In genomic region chr19:6005321-6006069, GRCh38 we compare ENCODE assay signal across 2 cellular contexts.
TF ChIP-seq lines count a peak whose summit lies in the region.

No MANE protein-coding gene starts in this region.

TF ChIP-seq in SK-N-SH, 30 proteins besides CTCF, POLR2A, EP300 and RAD21 (continued from another document):
- no peak for TF ChIP-seq USF1 (IDR thresholded peaks at IDR 0.05; ENCODE audit: borderline replicate concordance, low read depth)
- TF ChIP-seq JUND (IDR thresholded peaks at IDR 0.05), result no peak
- no peak for TF ChIP-seq TAF1 (IDR thresholded peaks at IDR 0.05; ENCODE audit: borderline replicate concordance, low read depth, low read length)
- TF ChIP-seq SMC3 (IDR thresholded peaks at IDR 0.05; ENCODE audit: low read depth, low read length), result no peak
- TF ChIP-seq, protein P1, sequence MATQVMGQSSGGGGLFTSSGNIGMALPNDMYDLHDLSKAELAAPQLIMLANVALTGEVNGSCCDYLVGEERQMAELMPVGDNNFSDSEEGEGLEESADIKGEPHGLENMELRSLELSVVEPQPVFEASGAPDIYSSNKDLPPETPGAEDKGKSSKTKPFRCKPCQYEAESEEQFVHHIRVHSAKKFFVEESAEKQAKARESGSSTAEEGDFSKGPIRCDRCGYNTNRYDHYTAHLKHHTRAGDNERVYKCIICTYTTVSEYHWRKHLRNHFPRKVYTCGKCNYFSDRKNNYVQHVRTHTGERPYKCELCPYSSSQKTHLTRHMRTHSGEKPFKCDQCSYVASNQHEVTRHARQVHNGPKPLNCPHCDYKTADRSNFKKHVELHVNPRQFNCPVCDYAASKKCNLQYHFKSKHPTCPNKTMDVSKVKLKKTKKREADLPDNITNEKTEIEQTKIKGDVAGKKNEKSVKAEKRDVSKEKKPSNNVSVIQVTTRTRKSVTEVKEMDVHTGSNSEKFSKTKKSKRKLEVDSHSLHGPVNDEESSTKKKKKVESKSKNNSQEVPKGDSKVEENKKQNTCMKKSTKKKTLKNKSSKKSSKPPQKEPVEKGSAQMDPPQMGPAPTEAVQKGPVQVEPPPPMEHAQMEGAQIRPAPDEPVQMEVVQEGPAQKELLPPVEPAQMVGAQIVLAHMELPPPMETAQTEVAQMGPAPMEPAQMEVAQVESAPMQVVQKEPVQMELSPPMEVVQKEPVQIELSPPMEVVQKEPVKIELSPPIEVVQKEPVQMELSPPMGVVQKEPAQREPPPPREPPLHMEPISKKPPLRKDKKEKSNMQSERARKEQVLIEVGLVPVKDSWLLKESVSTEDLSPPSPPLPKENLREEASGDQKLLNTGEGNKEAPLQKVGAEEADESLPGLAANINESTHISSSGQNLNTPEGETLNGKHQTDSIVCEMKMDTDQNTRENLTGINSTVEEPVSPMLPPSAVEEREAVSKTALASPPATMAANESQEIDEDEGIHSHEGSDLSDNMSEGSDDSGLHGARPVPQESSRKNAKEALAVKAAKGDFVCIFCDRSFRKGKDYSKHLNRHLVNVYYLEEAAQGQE (IDR thresholded peaks at IDR 0.05; ENCODE audit: low read depth, low read length), result no peak
- TF ChIP-seq MEF2A (IDR thresholded peaks at IDR 0.05; ENCODE audit: borderline replicate concordance, low read depth), result no peak
- TF ChIP-seq, protein P2, sequence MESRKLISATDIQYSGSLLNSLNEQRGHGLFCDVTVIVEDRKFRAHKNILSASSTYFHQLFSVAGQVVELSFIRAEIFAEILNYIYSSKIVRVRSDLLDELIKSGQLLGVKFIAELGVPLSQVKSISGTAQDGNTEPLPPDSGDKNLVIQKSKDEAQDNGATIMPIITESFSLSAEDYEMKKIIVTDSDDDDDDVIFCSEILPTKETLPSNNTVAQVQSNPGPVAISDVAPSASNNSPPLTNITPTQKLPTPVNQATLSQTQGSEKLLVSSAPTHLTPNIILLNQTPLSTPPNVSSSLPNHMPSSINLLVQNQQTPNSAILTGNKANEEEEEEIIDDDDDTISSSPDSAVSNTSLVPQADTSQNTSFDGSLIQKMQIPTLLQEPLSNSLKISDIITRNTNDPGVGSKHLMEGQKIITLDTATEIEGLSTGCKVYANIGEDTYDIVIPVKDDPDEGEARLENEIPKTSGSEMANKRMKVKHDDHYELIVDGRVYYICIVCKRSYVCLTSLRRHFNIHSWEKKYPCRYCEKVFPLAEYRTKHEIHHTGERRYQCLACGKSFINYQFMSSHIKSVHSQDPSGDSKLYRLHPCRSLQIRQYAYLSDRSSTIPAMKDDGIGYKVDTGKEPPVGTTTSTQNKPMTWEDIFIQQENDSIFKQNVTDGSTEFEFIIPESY (IDR thresholded peaks at IDR 0.05; ENCODE audit: borderline replicate concordance, low read depth), result no peak
- no peak for TF ChIP-seq NRF1 (IDR thresholded peaks at IDR 0.05; ENCODE audit: low read depth, low read length)
- TF ChIP-seq POLR2AphosphoS5 (IDR thresholded peaks at IDR 0.05; ENCODE audit: low read depth, low read length), result no peak
- no peak for TF ChIP-seq EZH2phosphoT487 (IDR thresholded peaks at IDR 0.05; ENCODE audit: borderline replicate concordance, low read depth)
- TF ChIP-seq FOXJ3 (CRISPR knock-in tag; IDR thresholded peaks at IDR 0.05), result no peak

TF ChIP-seq in SK-N-SH treated with all-trans-retinoic acid at 6 μM for 48 hours, 23 proteins besides CTCF, POLR2A, EP300 and RAD21:
- TF ChIP-seq TSHZ2 (CRISPR knock-in tag; IDR thresholded peaks at IDR 0.05), result no peak
- TF ChIP-seq, protein P3, sequence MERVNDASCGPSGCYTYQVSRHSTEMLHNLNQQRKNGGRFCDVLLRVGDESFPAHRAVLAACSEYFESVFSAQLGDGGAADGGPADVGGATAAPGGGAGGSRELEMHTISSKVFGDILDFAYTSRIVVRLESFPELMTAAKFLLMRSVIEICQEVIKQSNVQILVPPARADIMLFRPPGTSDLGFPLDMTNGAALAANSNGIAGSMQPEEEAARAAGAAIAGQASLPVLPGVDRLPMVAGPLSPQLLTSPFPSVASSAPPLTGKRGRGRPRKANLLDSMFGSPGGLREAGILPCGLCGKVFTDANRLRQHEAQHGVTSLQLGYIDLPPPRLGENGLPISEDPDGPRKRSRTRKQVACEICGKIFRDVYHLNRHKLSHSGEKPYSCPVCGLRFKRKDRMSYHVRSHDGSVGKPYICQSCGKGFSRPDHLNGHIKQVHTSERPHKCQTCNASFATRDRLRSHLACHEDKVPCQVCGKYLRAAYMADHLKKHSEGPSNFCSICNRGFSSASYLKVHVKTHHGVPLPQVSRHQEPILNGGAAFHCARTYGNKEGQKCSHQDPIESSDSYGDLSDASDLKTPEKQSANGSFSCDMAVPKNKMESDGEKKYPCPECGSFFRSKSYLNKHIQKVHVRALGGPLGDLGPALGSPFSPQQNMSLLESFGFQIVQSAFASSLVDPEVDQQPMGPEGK (CRISPR knock-in tag; IDR thresholded peaks at IDR 0.05; ENCODE audit: borderline replicate concordance), result no peak
- TF ChIP-seq CSRNP3 (CRISPR knock-in tag; IDR thresholded peaks at IDR 0.05), result no peak
- TF ChIP-seq TOX (CRISPR knock-in tag; IDR thresholded peaks at IDR 0.05; ENCODE audit: borderline replicate concordance), result no peak
- TF ChIP-seq RARB (CRISPR knock-in tag; IDR thresholded peaks at IDR 0.05), result no peak
- TF ChIP-seq ESRRG (CRISPR knock-in tag; IDR thresholded peaks at IDR 0.05), result no peak
- TF ChIP-seq CREB5 (CRISPR knock-in tag; IDR thresholded peaks at IDR 0.05; ENCODE audit: low read depth), result no peak
- TF ChIP-seq POU6F1 (CRISPR knock-in tag; IDR thresholded peaks at IDR 0.05; ENCODE audit: borderline replicate concordance, low read depth), result no peak
- TF ChIP-seq ZC3H10 (CRISPR knock-in tag; IDR thresholded peaks at IDR 0.05), result no peak
- TF ChIP-seq ISL1 (CRISPR knock-in tag; IDR thresholded peaks at IDR 0.05), result no peak
- TF ChIP-seq BACH2 (CRISPR knock-in tag; IDR thresholded peaks at IDR 0.05; ENCODE audit: borderline replicate concordance), result no peak
- no peak for TF ChIP-seq ZFP30 (CRISPR knock-in tag; IDR thresholded peaks at IDR 0.05)
- TF ChIP-seq TCF4 (CRISPR knock-in tag; IDR thresholded peaks at IDR 0.05; ENCODE audit: borderline replicate concordance), result no peak
